8 cellular contexts compared by ENCODE assay signal in the genomic region with DNA sequence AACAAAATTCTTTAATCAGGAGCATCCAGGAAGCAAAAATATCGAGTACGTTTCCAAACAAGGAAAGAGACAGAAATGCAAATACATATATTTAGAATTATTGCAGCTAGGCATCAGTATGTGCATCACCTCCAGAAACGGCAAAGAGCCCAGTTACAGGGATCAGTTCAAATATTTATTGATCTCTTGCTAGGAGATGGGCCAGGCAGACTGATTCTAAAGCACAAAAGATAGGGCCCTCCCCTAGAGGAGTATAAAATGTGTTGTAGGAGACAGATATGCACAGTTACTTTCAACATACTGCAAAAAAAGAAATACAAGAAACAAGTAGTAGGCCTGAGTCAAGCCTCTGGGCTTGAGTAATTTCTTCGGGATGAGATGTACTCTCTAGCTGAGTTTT.
"Had no signal": no experiment of that assay in that cellular context is flagged by ENCODE, and none has a peak within 500 bp of the region (broad histone marks: within the 10 kb centered on the region; RNA-seq: fewer than 3 reads in every experiment).

No MANE protein-coding gene starts in this region.

- H3K36me3 Mint-ChIP-seq: IgD-negative memory B cell had no signal

- H3K4me3 ChIP-seq: GM23248, HAP-1 had no signal

- DNase-seq: GM23248, GOT3, H7, HFFc6 had no signal

- H3K9me3 Mint-ChIP-seq: HFFc6, IgD-negative memory B cell had no signal

- H3K36me3 ChIP-seq: HAP-1 had no signal

- FAIRE-seq: HTR-8/SVneo had no signal

- H3K4me1 Mint-ChIP-seq: IgD-negative memory B cell had no signal

- H3K27ac ChIP-seq: GM23248 had no signal

- H3K27ac Mint-ChIP-seq: HFFc6, IgD-negative memory B cell had no signal

- H3K4me3 Mint-ChIP-seq: HFFc6, IgD-negative memory B cell had no signal

- H3K9ac ChIP-seq: GM23248 had no signal

- ATAC-seq: HCT116 had no signal

- H3K9me3 ChIP-seq: HAP-1 had no signal
